In genomic region chr22:46416537-46417267, GRCh38 we compare ENCODE assay signal across 21 cellular contexts.
DNase-seq lines count a peak whose midpoint lies in the region; ATAC-seq and TF ChIP-seq lines count a peak whose summit lies in the region.
"Had no signal": no experiment of that assay in that cellular context is flagged by ENCODE, and none has a peak within 500 bp of the region (broad histone marks: within the 10 kb centered on the region; RNA-seq: fewer than 3 reads in every experiment).

No MANE protein-coding gene starts in this region.

- no peaks in the 10 kb centered on the region for H4K20me1 ChIP-seq in PC-3 (ENCODE audit: low read length)

- POLR2A ChIA-PET in PC-3 (lab: Charles Lee; ENCODE audit: unreplicated experiment), result no interaction called here

- no peak overlapping the region for H3K9ac ChIP-seq in PC-3 (ENCODE audit: low read length)

- no peak overlapping the region for H3K4me3 Mint-ChIP-seq in nephron progenitor cell
- H3K4me3 Mint-ChIP-seq: activated B cell treated with CpG ODN at 0.5 μM for 24 hours; activated naive CD4-positive, alpha-beta T cell treated with anti-CD3 and anti-CD28 coated beads, Interleukin-2, amount 50 U/mL, for 24 hours; activated T-cell treated with anti-CD3 and anti-CD28 coated beads, Interleukin-2, amount 50 U/mL, for 72 hours; stimulated activated naive B cell treated with anti-CD40 and anti-IgM and Interleukin-4, amounts not matched to agents 10 μg/mL and 1 μg/mL and 100 μg/mL, for 72 hours; T-helper 1 cell treated with Interleukin-12 subunit alpha and Interleukin-12 subunit beta and Interleukin-4 antibody, amounts not matched to agents 30 μg/mL and 1 μg/mL, for 36 hours had no signal

- H3K4me1 Mint-ChIP-seq in nephron progenitor cell, result peaks cover 12% of the 10 kb centered on the region
- H3K4me1 Mint-ChIP-seq: activated naive CD4-positive, alpha-beta T cell treated with anti-CD3 and anti-CD28 coated beads, Interleukin-2, amount 50 U/mL, for 24 hours had no signal

- intact Hi-C loops in PC-3 (cut with micrococcal nuclease), result no loop called here

- H3K27ac Mint-ChIP-seq in nephron progenitor cell, result peak overlapping the region; percentile 74
- H3K27ac Mint-ChIP-seq: activated B cell treated with CpG ODN at 0.5 μM for 24 hours; activated naive CD4-positive, alpha-beta T cell treated with anti-CD3 and anti-CD28 coated beads, Interleukin-2, amount 50 U/mL, for 24 hours; activated T-cell treated with anti-CD3 and anti-CD28 coated beads, Interleukin-2, amount 50 U/mL, for 72 hours; stimulated activated naive B cell treated with anti-CD40 and anti-IgM and Interleukin-4, amounts not matched to agents 10 μg/mL and 1 μg/mL and 100 μg/mL, for 72 hours; T-helper 1 cell treated with Interleukin-12 subunit alpha and Interleukin-12 subunit beta and Interleukin-4 antibody, amounts not matched to agents 30 μg/mL and 1 μg/mL, for 36 hours had no signal

- CTCF ChIA-PET in PC-3 (lab: Charles Lee), result no interaction called here

- no peak overlapping the region for H2AFZ ChIP-seq in PC-3 (ENCODE audit: low read length)

- H3K79me2 ChIP-seq in PC-3 (ENCODE audit: low read length), result no peaks in the 10 kb centered on the region

- no peaks in the 10 kb centered on the region for H3K4me1 ChIP-seq in PC-3 (ENCODE audit: insufficient read depth, low read length)
- H3K4me1 ChIP-seq: HAP-1, tibial artery had no signal

- no TSS peak for BruUV-seq in PC-3 (replicated peaks; lab: Mats Ljungman, UMichigan)

- no peak overlapping the region for H3K4me2 ChIP-seq in PC-3 (ENCODE audit: low read length)

- no peaks in the 10 kb centered on the region for H3K9me3 Mint-ChIP-seq in nephron progenitor cell
- H3K9me3 Mint-ChIP-seq: activated B cell treated with CpG ODN at 0.5 μM for 24 hours; activated naive CD4-positive, alpha-beta T cell treated with anti-CD3 and anti-CD28 coated beads, Interleukin-2, amount 50 U/mL, for 24 hours; activated T-cell treated with anti-CD3 and anti-CD28 coated beads, Interleukin-2, amount 50 U/mL, for 72 hours; stimulated activated naive B cell treated with anti-CD40 and anti-IgM and Interleukin-4, amounts not matched to agents 10 μg/mL and 1 μg/mL and 100 μg/mL, for 72 hours; T-helper 1 cell treated with Interleukin-12 subunit alpha and Interleukin-12 subunit beta and Interleukin-4 antibody, amounts not matched to agents 30 μg/mL and 1 μg/mL, for 36 hours had no signal

- in situ Hi-C loops in ACHN (cut with HindIII; ENCODE audit: low pct_ligation_motif_present, low pct_unique_long_range_greater_than_20kb, low sequenced_read_pairs), result no loop called here

- H3K36me3 ChIP-seq in PC-3 (ENCODE audit: low read depth, low read length), result no peaks in the 10 kb centered on the region
- H3K36me3 ChIP-seq: HAP-1, tibial artery had no signal

- no peaks in the 10 kb centered on the region for H3F3A ChIP-seq in PC-3 (ENCODE audit: low read length, unreplicated experiment)

- peak; percentile 79 for ATAC-seq in PC-3
- ATAC-seq: activated T-cell treated with anti-CD3 and anti-CD28 coated beads, Interleukin-2, amount 50 U/mL, for 72 hours; stimulated activated naive B cell treated with anti-CD40 and anti-IgM and Interleukin-4, amounts not matched to agents 10 μg/mL and 1 μg/mL and 100 μg/mL, for 72 hours had no signal

- H3K27me3 ChIP-seq in PC-3 (ENCODE audit: low read length), result no peaks in the 10 kb centered on the region
- H3K27me3 ChIP-seq: esophagus squamous epithelium had no signal

- TF ChIP-seq CTCF in PC-3 (conservative IDR thresholded peaks at IDR 0.05; ENCODE audit: low read depth, low read length) (no peak), epithelial cell of esophagus (IDR thresholded peaks at IDR 0.05; ENCODE audit: insufficient read depth, low read depth, low read length, missing control alignments) (no peak), nephron progenitor cell (IDR thresholded peaks at IDR 0.05) (no peak)

- peak; percentile 86 for DNase-seq in ACHN
- no peak for DNase-seq in PC-3
- peak; percentile 74 for DNase-seq in epithelial cell of esophagus (ENCODE audit: low read depth)
- DNase-seq in nephron progenitor cell, result no peak
- DNase-seq in activated CD4-positive, alpha-beta T cell treated with anti-CD3 and anti-CD28 coated beads for 4 hours, result no peak
- no peak for DNase-seq in NCI-H2196 (lab: John Stamatoyannopoulos, UW; ENCODE audit: unreplicated experiment)
- DNase-seq in COLO668 (lab: John Stamatoyannopoulos, UW; ENCODE audit: unreplicated experiment), result no peak
- no peak for DNase-seq in NAMALWA (ENCODE audit: low spot score)
- DNase-seq: activated B cell treated with CpG ODN at 0.5 μM for 24 hours; activated T-cell treated with anti-CD3 and anti-CD28 coated beads, Interleukin-2, amount 50 U/mL, for 72 hours; central memory CD4-positive, alpha-beta T cell; esophagus squamous epithelium; KG1; NCI-H1092 treated with DMSO at 0.1 percent for 48 hours; NCI-H524; SIG-M5; stimulated activated naive B cell treated with anti-CD40 and anti-IgM and Interleukin-4, amounts not matched to agents 10 μg/mL and 1 μg/mL and 100 μg/mL, for 72 hours; tibial artery had no signal

- H3K9me3 ChIP-seq in PC-3 (ENCODE audit: low read length), result no peaks in the 10 kb centered on the region
- H3K9me3 ChIP-seq: esophagus squamous epithelium, HAP-1, tibial artery had no signal

- H3K36me3 Mint-ChIP-seq in nephron progenitor cell (ENCODE audit: low read depth), result no peaks in the 10 kb centered on the region
- H3K36me3 Mint-ChIP-seq: activated naive CD4-positive, alpha-beta T cell treated with anti-CD3 and anti-CD28 coated beads, Interleukin-2, amount 50 U/mL, for 24 hours had no signal

- no peak overlapping the region for H3K27ac ChIP-seq in PC-3 (ENCODE audit: low read length)
- H3K27ac ChIP-seq: tibial artery had no signal

- H3K4me3 ChIP-seq in PC-3 (ENCODE audit: low read length), result no peak overlapping the region
- no peak overlapping the region for H3K4me3 ChIP-seq in epithelial cell of esophagus (ENCODE audit: low read length)
- H3K4me3 ChIP-seq: esophagus squamous epithelium, HAP-1, tibial artery had no signal

- H3K27me3 Mint-ChIP-seq in nephron progenitor cell (ENCODE audit: low read depth, poor library complexity), result no peaks in the 10 kb centered on the region
- H3K27me3 Mint-ChIP-seq: activated B cell treated with CpG ODN at 0.5 μM for 24 hours; activated naive CD4-positive, alpha-beta T cell treated with anti-CD3 and anti-CD28 coated beads, Interleukin-2, amount 50 U/mL, for 24 hours had no signal

- H3K9me2 ChIP-seq in PC-3 (replicated peaks; ENCODE audit: low read length), result no peaks in the 10 kb centered on the region

Comparison
In these comparisons a context has a peak if more than half of its experiments do, and no peak if none do; other contexts are left out.
1. DNase-seq: peak in ACHN (single experiment) and epithelial cell of esophagus (single experiment); none in PC-3 (single experiment), nephron progenitor cell (single experiment), activated CD4-positive, alpha-beta T cell treated with anti-CD3 and anti-CD28 coated beads for 4 hours (0 of 2), NCI-H2196 (single experiment), COLO668 (single experiment) and NAMALWA (single experiment).